Comparison of ENCODE assay signal across 10 cellular contexts in genomic region chr6:148566664-148567350, GRCh38.
DNase-seq lines count a peak whose midpoint lies in the region; ATAC-seq, FAIRE-seq and TF ChIP-seq lines count a peak whose summit lies in the region.
"Had no signal": no experiment of that assay in that cellular context is flagged by ENCODE, and none has a peak within 500 bp of the region (broad histone marks: within the 10 kb centered on the region; RNA-seq: fewer than 3 reads in every experiment).

No MANE protein-coding gene starts in this region.

- H3K9me3 ChIP-seq in liver (ENCODE audit: control insufficient read depth in 4 of 4, low read length in 3 of 4) (no peaks in the 10 kb centered on the region), HepG2 (ENCODE audit: low read length) (no peaks in the 10 kb centered on the region), GM12878 (replicated peaks; ENCODE audit: control insufficient read depth, insufficient read depth, low read length) (no peaks in the 10 kb centered on the region), psoas muscle (no peaks in the 10 kb centered on the region)
- H3K9me3 ChIP-seq: breast epithelium had no signal

- H4K20me1 ChIP-seq in HepG2 (ENCODE audit: insufficient read depth, low read length) (no peaks in the 10 kb centered on the region), GM12878 (ENCODE audit: control insufficient read depth, insufficient read depth) (no peaks in the 10 kb centered on the region)

- ATAC-seq in HepG2 (no peak), HG02798 (IDR thresholded peaks at IDR 0.05; ENCODE audit: poor library complexity, unreplicated experiment) (peak; percentile 61), GM12878 (peak; percentile 82), psoas muscle (no peak)
- ATAC-seq in stimulated activated naive CD8-positive, alpha-beta T cell treated with anti-CD3 and anti-CD28 coated beads, Interleukin-15, amount 100 ng/mL, for 72 hours: peak; percentile 57

- H3K9ac ChIP-seq in liver (ENCODE audit: low read depth in 1 of 2, low read length in 2 of 2) (no peak overlapping the region), HepG2 (ENCODE audit: insufficient read depth, low read depth, low read length) (no peak overlapping the region), GM12878 (ENCODE audit: control insufficient read depth, insufficient read depth, low read length) (no peak overlapping the region)

- BruUV-seq in HepG2 (replicated peaks; lab: Mats Ljungman, UMichigan) (no TSS peak), GM12878 (replicated peaks; lab: Mats Ljungman, UMichigan) (no TSS peak)

- intact Hi-C loops in HepG2 (cut with micrococcal nuclease; ENCODE audit: unreplicated experiment) (no loop called here), GM12878 (cut with micrococcal nuclease; ENCODE audit: unreplicated experiment) (no loop called here), psoas muscle (cut with DNase I) (no loop called here)

- peaks cover 16% of the 10 kb centered on the region for H3K4me1 Mint-ChIP-seq in stimulated activated naive CD8-positive, alpha-beta T cell treated with anti-CD3 and anti-CD28 coated beads, Interleukin-15, amount 100 ng/mL, for 72 hours

- TF ChIP-seq CTCF in liver (IDR thresholded peaks at IDR 0.05; ENCODE audit: low read depth, low read length, missing input control): no peak
- TF ChIP-seq CTCF in HepG2 (CRISPR knock-in tag; IDR thresholded peaks at IDR 0.05): no peak
- no peak for TF ChIP-seq CTCF in GM12878 (IDR thresholded peaks at IDR 0.05 in 2 of 3, conservative IDR thresholded peaks at IDR 0.05 in 1 of 3; ENCODE audit: control insufficient read depth in 2 of 3, extremely low read depth in 1 of 3, insufficient read depth in 1 of 3, low read depth in 3 of 3, low read length in 3 of 3)
- TF ChIP-seq CTCF in psoas muscle (IDR thresholded peaks at IDR 0.05): no peak

- peaks cover 59% of the 10 kb centered on the region for H3K27me3 Mint-ChIP-seq in stimulated activated naive CD8-positive, alpha-beta T cell treated with anti-CD3 and anti-CD28 coated beads, Interleukin-15, amount 100 ng/mL, for 72 hours

- H3K36me3 ChIP-seq in liver (ENCODE audit: control insufficient read depth in 4 of 4, insufficient read depth in 3 of 4, low read depth in 1 of 4, low read length in 3 of 4) (no peaks in the 10 kb centered on the region), HepG2 (replicated peaks in 1 of 2; ENCODE audit: control insufficient read depth in 1 of 2, insufficient read depth in 2 of 2, low read length in 2 of 2) (no peaks in the 10 kb centered on the region), GM12878 (ENCODE audit: control insufficient read depth in 2 of 2, insufficient read depth in 2 of 2, low read length in 1 of 2) (no peaks in the 10 kb centered on the region), psoas muscle (ENCODE audit: insufficient read depth in 1 of 2, low read depth in 1 of 2) (no peaks in the 10 kb centered on the region)
- H3K36me3 ChIP-seq: breast epithelium had no signal

- TF ChIP-seq POLR2A in HepG2 (IDR thresholded peaks at IDR 0.05; ENCODE audit: insufficient read depth in 1 of 2, low read depth in 2 of 2, low read length in 2 of 2) (no peak), GM12878 (IDR thresholded peaks at IDR 0.05; ENCODE audit: low read depth, low read length) (no peak)

- H3K4me3 Mint-ChIP-seq in stimulated activated naive CD8-positive, alpha-beta T cell treated with anti-CD3 and anti-CD28 coated beads, Interleukin-15, amount 100 ng/mL, for 72 hours: no peak overlapping the region

- H3K27me3 ChIP-seq in liver (ENCODE audit: control insufficient read depth in 4 of 4, insufficient read depth in 4 of 4, low read length in 3 of 4) (no peaks in the 10 kb centered on the region), HepG2 (ENCODE audit: control insufficient read depth in 1 of 2, insufficient read depth in 2 of 2, low read length in 2 of 2) (peaks cover 0 to 32% of the 10 kb centered on the region in 2 experiments; a peak in 3 of 5 replicates), GM12878 (replicated peaks in 1 of 2; ENCODE audit: control insufficient read depth in 2 of 2, insufficient read depth in 2 of 2, low read length in 1 of 2) (peaks cover 0 to 3% of the 10 kb centered on the region in 2 experiments; a peak in 1 of 4 replicates), psoas muscle (ENCODE audit: insufficient read depth in 3 of 3, low read length in 2 of 3) (no peaks in the 10 kb centered on the region)
- H3K27me3 ChIP-seq: breast epithelium had no signal

- POLR2A ChIA-PET in HepG2 (lab: Yijun Ruan, JAX) (no interaction called here), GM12878 (lab: Charles Lee) (no interaction called here)

- in situ Hi-C loops in HepG2 (cut with HindIII; ENCODE audit: extremely low pct_ligation_motif_present, low pct_unique_long_range_greater_than_20kb) (no loop called here), GM12878 (cut with MboI) (no loop called here)

- H3K9me3 Mint-ChIP-seq in stimulated activated naive CD8-positive, alpha-beta T cell treated with anti-CD3 and anti-CD28 coated beads, Interleukin-15, amount 100 ng/mL, for 72 hours: no peaks in the 10 kb centered on the region

- WGBS in liver: 71% methylated on average over 3 of the region's 3 CpGs
- 51% methylated on average over 3 of the region's 3 CpGs for WGBS in HepG2 (ENCODE audit: low lambda C conversion rate)
- WGBS in GM12878 (ENCODE audit: insufficient coverage, insufficient replicate concordance, low lambda C conversion rate, missing lambda C conversion rate): 0% methylated on average over 3 of the region's 3 CpGs
- 85 to 89% (median 87%) methylated on average over 3 of the region's 3 CpGs for WGBS in psoas muscle, 3 donors

- FAIRE-seq in HepG2 (lab: Jason Lieb, UNC): no peak
- peak; percentile 35 for FAIRE-seq in GM12878 (lab: Jason Lieb, UNC)

- TF ChIP-seq RAD21 in liver (IDR thresholded peaks at IDR 0.05) (no peak), HepG2 (CRISPR knock-in tag; IDR thresholded peaks at IDR 0.05) (no peak), GM12878 (IDR thresholded peaks at IDR 0.05; ENCODE audit: insufficient read depth, low read depth, low read length) (no peak)

- H3K79me2 ChIP-seq in HepG2 (ENCODE audit: insufficient read depth, low read length) (no peaks in the 10 kb centered on the region), GM12878 (ENCODE audit: control insufficient read depth, insufficient read depth, low read length) (no peaks in the 10 kb centered on the region)

- H3K4me3 ChIP-seq in liver (ENCODE audit: low read depth in 1 of 3, low read length in 3 of 3): no peak overlapping the region
- no peak overlapping the region for H3K4me3 ChIP-seq in HepG2 (replicated peaks in 1 of 3; ENCODE audit: insufficient read depth in 1 of 3, low read depth in 2 of 3, low read length in 3 of 3)
- H3K4me3 ChIP-seq in GM12878: no peak overlapping the region
- H3K4me3 ChIP-seq in psoas muscle: no peak overlapping the region
- H3K4me3 ChIP-seq: breast epithelium had no signal

- no peaks in the 10 kb centered on the region for H3K4me1 ChIP-seq in liver (ENCODE audit: control insufficient read depth in 4 of 4, insufficient read depth in 4 of 4, low read length in 3 of 4)
- H3K4me1 ChIP-seq in HepG2 (ENCODE audit: insufficient read depth, low read length): peaks cover 8% of the 10 kb centered on the region; the same call in 1 of the 2 replicates
- no peaks in the 10 kb centered on the region; the same call in 1 of the 2 replicates for H3K4me1 ChIP-seq in GM12878 (ENCODE audit: control insufficient read depth, insufficient read depth, low read length)
- H3K4me1 ChIP-seq in psoas muscle: no peaks in the 10 kb centered on the region
- H3K4me1 ChIP-seq: breast epithelium had no signal

- no peak for DNase-seq in HepG2 (ENCODE audit: low spot score)
- no peak for DNase-seq in GM12878 (ENCODE audit: low read depth, low spot score)
- peak in 1 of 2 donors; percentile 14 for DNase-seq in stimulated activated naive CD8-positive, alpha-beta T cell treated with anti-CD3 and anti-CD28 coated beads, Interleukin-15, amount 100 ng/mL, for 72 hours
- DNase-seq in mucosa of gallbladder (ENCODE audit: low spot score): no peak
- no peak for DNase-seq in stimulated activated naive CD4-positive, alpha-beta T cell (lab: John Stamatoyannopoulos, UW)
- DNase-seq in psoas muscle: no peak
- DNase-seq: posterior cingulate gyrus had no signal

- TF ChIP-seq EP300 in HepG2 (IDR thresholded peaks at IDR 0.05; ENCODE audit: low read depth in 2 of 2, low read length in 2 of 2) (no peak), HepG2 (CRISPR knock-in tag; IDR thresholded peaks at IDR 0.05; ENCODE audit: borderline replicate concordance) (no peak), GM12878 (IDR thresholded peaks at IDR 0.05; ENCODE audit: borderline replicate concordance in 1 of 2, control insufficient read depth in 1 of 2, low read depth in 2 of 2, low read length in 2 of 2) (0 out of 4 replicates have a peak, but pooled peaks of 1 of the 2 experiments have one; percentile 18)

- SMC1A ChIA-PET in GM12878 (lab: Charles Lee; ENCODE audit: uncharacterized antibody, unreplicated experiment): no interaction called here

- no peak overlapping the region for H3K4me2 ChIP-seq in HepG2 (ENCODE audit: low read depth, low read length)
- peak overlapping the region; percentile 7; the same call in 1 of the 2 replicates for H3K4me2 ChIP-seq in GM12878 (ENCODE audit: control insufficient read depth, insufficient read depth)

- H3K27ac ChIP-seq in liver (ENCODE audit: low read depth in 1 of 2, low read length in 2 of 2) (no peak overlapping the region), HepG2 (ENCODE audit: extremely low read length, insufficient read depth, low read length) (no peak overlapping the region), GM12878 (ENCODE audit: control insufficient read depth, insufficient read depth) (no peak overlapping the region), psoas muscle (no peak overlapping the region)

- H3K27ac Mint-ChIP-seq in stimulated activated naive CD8-positive, alpha-beta T cell treated with anti-CD3 and anti-CD28 coated beads, Interleukin-15, amount 100 ng/mL, for 72 hours: no peak overlapping the region

- RAD21 ChIA-PET in GM12878 (lab: Charles Lee; ENCODE audit: unreplicated experiment): no interaction called here

- H2AFZ ChIP-seq in HepG2 (ENCODE audit: low read length): no peak overlapping the region
- H2AFZ ChIP-seq in GM12878 (ENCODE audit: control insufficient read depth, low read depth, low read length): no peak overlapping the region

- CTCF ChIA-PET in HepG2 (lab: Yijun Ruan, JAX; ENCODE audit: low intra/inter-chr PET ratio, low total read pairs): no interaction called here
- CTCF ChIA-PET in GM12878 (lab: Yijun Ruan, JAX): no interaction called here

TF ChIP-seq in HepG2, 621 proteins besides CTCF, POLR2A, EP300 and RAD21 (continues in another document):
- TF ChIP-seq SALL1 (CRISPR knock-in tag; IDR thresholded peaks at IDR 0.05) (no peak), SIX1 (CRISPR knock-in tag; IDR thresholded peaks at IDR 0.05; ENCODE audit: borderline replicate concordance) (no peak), CREB1 (IDR thresholded peaks at IDR 0.05) (no peak), CREB1 (CRISPR knock-in tag; IDR thresholded peaks at IDR 0.05) (no peak)

TF ChIP-seq in GM12878, 131 proteins besides CTCF, POLR2A, EP300 and RAD21 (continues in another document):
- TF ChIP-seq SRF (IDR thresholded peaks at IDR 0.05; ENCODE audit: low read depth in 2 of 2, low read length in 2 of 2): no peak

Comparison
In these comparisons a context has a peak if more than half of its experiments do, and no peak if none do; other contexts are left out.
1. ATAC-seq: peak in HG02798 (single experiment), GM12878 (single experiment) and stimulated activated naive CD8-positive, alpha-beta T cell treated with anti-CD3 and anti-CD28 coated beads, Interleukin-15, amount 100 ng/mL, for 72 hours (single experiment); none in HepG2 (single experiment) and psoas muscle (0 of 4).